8 cellular contexts compared by ENCODE assay signal in genomic region chr1:103106426-103107321, GRCh38. TPM values are rescaled to one million over a fixed set of nuclear protein-coding genes. Genes with fewer than 3 reads are reported as not detected.
DNase-seq lines count a peak whose midpoint lies in the region; ATAC-seq, FAIRE-seq and TF ChIP-seq lines count a peak whose summit lies in the region.

No MANE protein-coding gene starts in this region.

- H3K27me3 ChIP-seq in esophagus squamous epithelium (peaks cover 0 to 25% (median 5%) of the 10 kb centered on the region in 4 donors), muscle layer of duodenum (ENCODE audit: low read depth, low read length) (peaks cover 10% of the 10 kb centered on the region)

- FAIRE-seq in RCC 7860 (lab: Jason Lieb, UNC) = peak; percentile 37

- H3K27ac ChIP-seq in esophagus squamous epithelium = no peak overlapping the region
- H3K27ac ChIP-seq in muscle layer of duodenum (ENCODE audit: low read length) = no peak overlapping the region

- H3K36me3 ChIP-seq in esophagus squamous epithelium (no peaks in the 10 kb centered on the region), muscle layer of duodenum (ENCODE audit: control insufficient read depth in 1 of 2, insufficient read depth in 2 of 2, low read length in 2 of 2) (no peaks in the 10 kb centered on the region)

- intact Hi-C loops in esophagus squamous epithelium (cut with DNase I) = no loop called here

- DNase-seq in G401 (ENCODE audit: low spot score) = peak; percentile 58
- DNase-seq in RCC 7860 (ENCODE audit: low spot score) = peak; percentile 13
- DNase-seq in esophagus squamous epithelium (lab: John Stamatoyannopoulos, UW) = no peak
- DNase-seq in NCI-H1092 treated with DMSO at 0.1 percent for 48 hours (lab: John Stamatoyannopoulos, UW) = no peak
- DNase-seq in NK-92 treated with Interleukin-12 subunit alpha and Interleukin-12 subunit beta, amount 100 ng/mL, for 24 hours (lab: John Stamatoyannopoulos, UW) = no peak

- WGBS in esophagus squamous epithelium, 2 donors = 4% methylated on average over 11 to 17 of the region's 22 CpGs

- ATAC-seq in GM21367 (IDR thresholded peaks at IDR 0.05; ENCODE audit: unreplicated experiment) (peak; percentile 79), HG03575 (IDR thresholded peaks at IDR 0.05; ENCODE audit: extremely low read depth, insufficient number of reproducible peaks, low FRiP score, unreplicated experiment) (peak; percentile 71)

- H3K9me3 ChIP-seq in esophagus squamous epithelium (no peaks in the 10 kb centered on the region), muscle layer of duodenum (ENCODE audit: control insufficient read depth in 1 of 2, low read length in 2 of 2) (no peaks in the 10 kb centered on the region)

- H3K4me1 ChIP-seq in esophagus squamous epithelium = peaks cover 13 to 25% (median 15%) of the 10 kb centered on the region in 3 donors
- peaks cover 0 to 14% of the 10 kb centered on the region in 2 donors for H3K4me1 ChIP-seq in muscle layer of duodenum (ENCODE audit: control insufficient read depth in 1 of 2, insufficient read depth in 2 of 2, low read length in 2 of 2)

- H3K4me3 ChIP-seq in esophagus squamous epithelium = peak overlapping the region in 3 of 4 donors; percentile 22 to 58 (median 34)
- H3K4me3 ChIP-seq in muscle layer of duodenum (ENCODE audit: low read depth in 1 of 2, low read length in 2 of 2) = peak overlapping the region; percentile 66 to 72

- no peak for TF ChIP-seq POLR2A in esophagus squamous epithelium (IDR thresholded peaks at IDR 0.05)

- TF ChIP-seq CTCF in esophagus squamous epithelium (IDR thresholded peaks at IDR 0.05) = peak in 4 of 6 experiments; percentile 13 to 44 (median 27)

- in situ Hi-C loops in G401 (cut with HindIII; ENCODE audit: low sequenced_read_pairs) = loop anchor here (25.0 kb wide), 1 partner anchor 356 kb away; no protein-coding TSS in a partner anchor

RNA-seq across cellular contexts. Expression of gene COL11A1, which starts 1.6 kb away (rescaled TPM):
- 959 and 1,111 TPM in 2 replicates for total RNA-seq in G401 (2014; rRNA removed; shearing (Covaris generic))
- not detected for total RNA-seq in esophagus squamous epithelium

Comparison
In these comparisons a context has a peak if more than half of its experiments do, and no peak if none do; other contexts are left out.
1. DNase-seq: peak in G401 (single experiment) and RCC 7860 (single experiment); none in esophagus squamous epithelium (single experiment), NCI-H1092 treated with DMSO at 0.1 percent for 48 hours (single experiment) and NK-92 treated with Interleukin-12 subunit alpha and Interleukin-12 subunit beta, amount 100 ng/mL, for 24 hours (single experiment).
2. RNA of gene COL11A1, which starts 1.6 kb away (total RNA-seq): 959 to 1,111 TPM in G401; not detected in esophagus squamous epithelium; every median in the first group is over 100 times any median in the second.